18 cellular contexts compared by ENCODE assay signal in genomic region chr5:116178925-116179324, GRCh38.
"Had no signal": no experiment of that assay in that cellular context is flagged by ENCODE, and none has a peak within 500 bp of the region (broad histone marks: within the 10 kb centered on the region; RNA-seq: fewer than 3 reads in every experiment).

No MANE protein-coding gene starts in this region.

- DNase-seq: colonic mucosa; cortex of kidney; effector CD8-positive, alpha-beta T cell; foreskin keratinocyte; heart left ventricle; left cardiac atrium; left lung; left ventricle myocardium superior; lower lobe of right lung; mesenchymal stem cell; midbrain; naive thymus-derived CD4-positive, alpha-beta T cell had no signal

- H3K27ac ChIP-seq: colonic mucosa, esophagus muscularis mucosa, foreskin keratinocyte, gastroesophageal sphincter, heart left ventricle, hepatocyte, left lung, lower lobe of right lung had no signal

- FAIRE-seq: endothelial cell of umbilical vein, islet of Langerhans, keratinocyte had no signal

- H3K4me1 ChIP-seq: colonic mucosa, esophagus muscularis mucosa, foreskin keratinocyte, gastroesophageal sphincter, heart left ventricle, left lung, lower lobe of right lung had no signal

- H3K9me3 ChIP-seq: colonic mucosa, esophagus muscularis mucosa, gastroesophageal sphincter, left lung, lower lobe of right lung had no signal

- ATAC-seq: foreskin keratinocyte; gastroesophageal sphincter; heart left ventricle; left cardiac atrium; left lung; left ventricle myocardium superior; lower lobe of right lung; naive thymus-derived CD4-positive, alpha-beta T cell had no signal

- H3K4me2 ChIP-seq: hepatocyte had no signal

- H3K4me3 ChIP-seq: colonic mucosa, esophagus muscularis mucosa, gastroesophageal sphincter, heart left ventricle, hepatocyte, left lung, lower lobe of right lung had no signal
